8 cellular contexts compared by ENCODE assay signal in the genomic region with DNA sequence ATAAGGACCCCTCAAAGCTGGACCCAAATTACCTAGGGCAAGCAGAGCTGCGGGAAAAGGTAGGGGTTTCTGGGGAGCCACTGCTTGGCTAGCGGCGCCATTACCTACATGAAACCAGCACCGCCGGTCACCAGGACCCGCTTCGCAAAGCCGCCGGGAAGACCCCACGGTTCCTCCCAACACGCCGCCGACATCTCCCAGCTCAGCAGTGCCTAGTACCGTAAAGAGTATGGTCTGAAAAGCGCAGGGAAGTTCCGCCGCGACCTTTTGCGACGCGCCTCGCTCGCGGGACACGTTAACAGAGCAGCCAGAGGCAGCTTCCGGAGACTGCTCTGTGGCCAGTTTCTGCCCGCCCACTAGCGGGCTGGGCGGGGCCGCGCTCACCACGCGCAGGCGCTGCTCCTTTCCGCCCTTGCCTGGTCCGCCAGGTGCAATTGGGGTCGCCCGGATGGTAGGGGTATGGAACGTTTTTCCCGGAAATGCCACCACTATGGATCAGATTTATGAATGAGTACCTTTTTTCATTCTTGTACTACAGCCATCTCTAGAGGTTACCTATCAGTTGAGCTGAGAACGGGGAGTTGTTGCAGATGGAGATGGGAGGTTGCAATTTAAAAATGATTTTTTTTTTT. TPM values are rescaled to one million over a fixed set of nuclear protein-coding genes. Genes with fewer than 3 reads are reported as not detected.
DNase-seq lines count a peak whose midpoint lies in the region; ATAC-seq and TF ChIP-seq lines count a peak whose summit lies in the region.

A gene with protein sequence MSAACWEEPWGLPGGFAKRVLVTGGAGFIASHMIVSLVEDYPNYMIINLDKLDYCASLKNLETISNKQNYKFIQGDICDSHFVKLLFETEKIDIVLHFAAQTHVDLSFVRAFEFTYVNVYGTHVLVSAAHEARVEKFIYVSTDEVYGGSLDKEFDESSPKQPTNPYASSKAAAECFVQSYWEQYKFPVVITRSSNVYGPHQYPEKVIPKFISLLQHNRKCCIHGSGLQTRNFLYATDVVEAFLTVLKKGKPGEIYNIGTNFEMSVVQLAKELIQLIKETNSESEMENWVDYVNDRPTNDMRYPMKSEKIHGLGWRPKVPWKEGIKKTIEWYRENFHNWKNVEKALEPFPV (minus strand): TSS at position 210 of the 632 bp plus-strand sequence. CDS start 16 bp downstream, at position 194.

- H3K27ac ChIP-seq in SK-N-SH (ENCODE audit: low read depth in 2 of 2, low read length in 1 of 2) (peak within 1 kb of the TSS; percentile 55 to 87; a peak in 3 of 4 replicates), gastroesophageal sphincter (peak within 1 kb of the TSS; percentile 72 to 86 (median 83)), substantia nigra (ENCODE audit: low read depth, low read length, poor library complexity, severe bottlenecking) (peak within 1 kb of the TSS; percentile 63)

- POLR2A ChIA-PET in SK-N-SH (lab: Yijun Ruan, JAX): interaction anchor here (0.7 to 1.5 kb wide), 5 partner anchors 9 to 765 kb away, joined by 3 to 22 read pairs (median 3); no protein-coding TSS in a partner anchor

- DNase-seq in NCI-H1092 (lab: John Stamatoyannopoulos, UW) (peak; percentile 92), SK-N-SH (peak; percentile 91), non-pigmented ciliary epithelial cell (ENCODE audit: low read depth) (peak; percentile 65), substantia nigra (lab: John Stamatoyannopoulos, UW) (peak; percentile 31 to 91 (median 77))
- DNase-seq in activated naive CD4-positive, alpha-beta T cell treated with anti-CD3 and anti-CD28 coated beads, Interleukin-2, amount 10 ng/mL, durations not matched to agents 7 days and 5 days: peak; percentile 93

- H3K27me3 ChIP-seq in SK-N-SH (ENCODE audit: insufficient read depth) (no peaks in the 10 kb centered on the region), gastroesophageal sphincter (no peaks in the 10 kb centered on the region)

- peaks cover 40% of the 10 kb centered on the region; the same call in 1 of the 2 replicates for H3K79me2 ChIP-seq in SK-N-SH (ENCODE audit: insufficient read depth)

- no peaks in the 10 kb centered on the region for H4K20me1 ChIP-seq in SK-N-SH (ENCODE audit: insufficient read depth)

- no peaks in the 10 kb centered on the region for H3K27me3 Mint-ChIP-seq in activated naive CD4-positive, alpha-beta T cell treated with anti-CD3 and anti-CD28 coated beads, Interleukin-2, amount 10 ng/mL, durations not matched to agents 7 days and 5 days

- peak within 1 kb of the TSS; percentile 92 for H3K27ac Mint-ChIP-seq in activated naive CD4-positive, alpha-beta T cell treated with anti-CD3 and anti-CD28 coated beads, Interleukin-2, amount 10 ng/mL, durations not matched to agents 7 days and 5 days

- H3K4me1 ChIP-seq in SK-N-SH (ENCODE audit: control insufficient read depth in 1 of 2, insufficient read depth in 2 of 2, low read depth in 1 of 2, low read length in 1 of 2) (peaks cover 0 to 14% of the 10 kb centered on the region in 2 experiments; a peak in 3 of 4 replicates), gastroesophageal sphincter (peaks cover 5 to 34% (median 14%) of the 10 kb centered on the region in 3 donors)

- peaks cover 45% of the 10 kb centered on the region for H3K4me1 Mint-ChIP-seq in activated naive CD4-positive, alpha-beta T cell treated with anti-CD3 and anti-CD28 coated beads, Interleukin-2, amount 10 ng/mL, durations not matched to agents 7 days and 5 days

- H3K4me3 ChIP-seq in GM08714 (ENCODE audit: low read length) (peak within 1 kb of the TSS; percentile 90), SK-N-SH (ENCODE audit: low read depth in 2 of 2, low read length in 1 of 2) (peak within 1 kb of the TSS; percentile 81 to 96), gastroesophageal sphincter (peak within 1 kb of the TSS; percentile 67 to 100)

- H3K9me2 ChIP-seq in SK-N-SH: no peaks in the 10 kb centered on the region

- CTCF ChIA-PET in SK-N-SH (lab: Yijun Ruan, JAX): interaction anchor here (0.8 to 1.8 kb wide), 3 partner anchors 18 to 161 kb away, joined by 3 to 4 read pairs (median 4); no protein-coding TSS in a partner anchor
- CTCF ChIA-PET in activated naive CD4-positive, alpha-beta T cell treated with anti-CD3 and anti-CD28 coated beads, Interleukin-2, amount 10 ng/mL, durations not matched to agents 7 days and 5 days (lab: Charles Lee): interaction anchor here (0.8 to 2.1 kb wide), 6 partner anchors 9 to 160 kb away, joined by 3 to 12 read pairs (median 6); no protein-coding TSS in a partner anchor

- peak within 1 kb of the TSS; percentile 84 for H3K9ac ChIP-seq in SK-N-SH

- peak within 1 kb of the TSS; percentile 83 for H3K4me2 ChIP-seq in SK-N-SH

- peaks cover 22% of the 10 kb centered on the region for H3K36me3 Mint-ChIP-seq in activated naive CD4-positive, alpha-beta T cell treated with anti-CD3 and anti-CD28 coated beads, Interleukin-2, amount 10 ng/mL, durations not matched to agents 7 days and 5 days

- H2AFZ ChIP-seq in SK-N-SH (ENCODE audit: low read depth): peak within 1 kb of the TSS; percentile 98

- H3K4me3 Mint-ChIP-seq in activated naive CD4-positive, alpha-beta T cell treated with anti-CD3 and anti-CD28 coated beads, Interleukin-2, amount 10 ng/mL, durations not matched to agents 7 days and 5 days: peak within 1 kb of the TSS; percentile 95

- no peaks in the 10 kb centered on the region for H3F3A ChIP-seq in SK-N-SH (replicated peaks; ENCODE audit: insufficient read depth)

- TF ChIP-seq POLR2A in gastroesophageal sphincter (IDR thresholded peaks at IDR 0.05): peak; percentile 45 to 67

- TF ChIP-seq EP300 in SK-N-SH (IDR thresholded peaks at IDR 0.05; ENCODE audit: borderline replicate concordance in 1 of 2, low read depth in 1 of 2, low read length in 1 of 2) (peak; percentile 11 to 38; a peak in 1 of 4 replicates), gastroesophageal sphincter (IDR thresholded peaks at IDR 0.05) (no peak)

- H3K9me3 ChIP-seq in SK-N-SH (no peaks in the 10 kb centered on the region), gastroesophageal sphincter (no peaks in the 10 kb centered on the region)

- peaks cover 6% of the 10 kb centered on the region for H3K9me3 Mint-ChIP-seq in activated naive CD4-positive, alpha-beta T cell treated with anti-CD3 and anti-CD28 coated beads, Interleukin-2, amount 10 ng/mL, durations not matched to agents 7 days and 5 days

- ATAC-seq in HG02588 (IDR thresholded peaks at IDR 0.05; ENCODE audit: unreplicated experiment) (peak; percentile 97), gastroesophageal sphincter (peak; percentile 99)

- under 1% methylated on average over 28 of the region's 41 CpGs for WGBS in SK-N-SH (ENCODE audit: low lambda C conversion rate)
- 0% methylated on average over 1 of the region's 41 CpGs for WGBS in gastroesophageal sphincter (ENCODE audit: low coverage in 1 of 2), 2 donors

- no peak for TF ChIP-seq CTCF in SK-N-SH (IDR thresholded peaks at IDR 0.05)
- TF ChIP-seq CTCF in gastroesophageal sphincter (IDR thresholded peaks at IDR 0.05): peak in 1 of 4 experiments; percentile 64

- H3K36me3 ChIP-seq in SK-N-SH (replicated peaks in 1 of 2; ENCODE audit: control insufficient read depth in 1 of 2, insufficient read depth in 2 of 2, low read length in 1 of 2) (peaks cover 11 to 12% of the 10 kb centered on the region in 2 experiments), gastroesophageal sphincter (peaks cover 0 to 21% of the 10 kb centered on the region in 2 donors)

- 0 out of 2 replicates have a peak, but pooled peaks have one; percentile 5 for TF ChIP-seq RAD21 in SK-N-SH (IDR thresholded peaks at IDR 0.05; ENCODE audit: low read length)

TF ChIP-seq in SK-N-SH, 30 proteins besides CTCF, POLR2A, EP300 and RAD21 (continues in another document):
- peak; percentile 80 for TF ChIP-seq YY1 (IDR thresholded peaks at IDR 0.05; ENCODE audit: low read depth)
- TF ChIP-seq GABPA (IDR thresholded peaks at IDR 0.05; ENCODE audit: low read depth): peak; percentile 62
- TF ChIP-seq POLR2AphosphoS5 (IDR thresholded peaks at IDR 0.05; ENCODE audit: low read depth, low read length): peak; percentile 97
- no peak for TF ChIP-seq FOXM1 (IDR thresholded peaks at IDR 0.05; ENCODE audit: low read depth)
- TF ChIP-seq TCF12 (IDR thresholded peaks at IDR 0.05): 0 out of 2 replicates have a peak, but pooled peaks have one; percentile 12
- TF ChIP-seq, protein P1, sequence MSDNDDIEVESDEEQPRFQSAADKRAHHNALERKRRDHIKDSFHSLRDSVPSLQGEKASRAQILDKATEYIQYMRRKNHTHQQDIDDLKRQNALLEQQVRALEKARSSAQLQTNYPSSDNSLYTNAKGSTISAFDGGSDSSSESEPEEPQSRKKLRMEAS (IDR thresholded peaks at IDR 0.05; ENCODE audit: low read depth): peak; percentile 77; the same call in 1 of the 2 replicates
- peak; percentile 47; the same call in 1 of the 2 replicates for TF ChIP-seq RCOR1 (IDR thresholded peaks at IDR 0.05; ENCODE audit: low read length)
- TF ChIP-seq TAF1 (IDR thresholded peaks at IDR 0.05; ENCODE audit: borderline replicate concordance, low read depth, low read length): peak; percentile 94
- peak; percentile 73 for TF ChIP-seq ELF1 (IDR thresholded peaks at IDR 0.05)
- TF ChIP-seq CHD2 (IDR thresholded peaks at IDR 0.05; ENCODE audit: low read length, partially characterized antibody): peak; percentile 95
- TF ChIP-seq, protein P2, sequence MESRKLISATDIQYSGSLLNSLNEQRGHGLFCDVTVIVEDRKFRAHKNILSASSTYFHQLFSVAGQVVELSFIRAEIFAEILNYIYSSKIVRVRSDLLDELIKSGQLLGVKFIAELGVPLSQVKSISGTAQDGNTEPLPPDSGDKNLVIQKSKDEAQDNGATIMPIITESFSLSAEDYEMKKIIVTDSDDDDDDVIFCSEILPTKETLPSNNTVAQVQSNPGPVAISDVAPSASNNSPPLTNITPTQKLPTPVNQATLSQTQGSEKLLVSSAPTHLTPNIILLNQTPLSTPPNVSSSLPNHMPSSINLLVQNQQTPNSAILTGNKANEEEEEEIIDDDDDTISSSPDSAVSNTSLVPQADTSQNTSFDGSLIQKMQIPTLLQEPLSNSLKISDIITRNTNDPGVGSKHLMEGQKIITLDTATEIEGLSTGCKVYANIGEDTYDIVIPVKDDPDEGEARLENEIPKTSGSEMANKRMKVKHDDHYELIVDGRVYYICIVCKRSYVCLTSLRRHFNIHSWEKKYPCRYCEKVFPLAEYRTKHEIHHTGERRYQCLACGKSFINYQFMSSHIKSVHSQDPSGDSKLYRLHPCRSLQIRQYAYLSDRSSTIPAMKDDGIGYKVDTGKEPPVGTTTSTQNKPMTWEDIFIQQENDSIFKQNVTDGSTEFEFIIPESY (IDR thresholded peaks at IDR 0.05; ENCODE audit: borderline replicate concordance, low read depth): peak; percentile 93
- TF ChIP-seq FOSL2 (IDR thresholded peaks at IDR 0.05; ENCODE audit: borderline replicate concordance, low read depth): no peak
- TF ChIP-seq NRF1 (IDR thresholded peaks at IDR 0.05; ENCODE audit: low read depth, low read length): peak; percentile 90
- no peak for TF ChIP-seq EZH2phosphoT487 (IDR thresholded peaks at IDR 0.05; ENCODE audit: borderline replicate concordance, low read depth)

RNA-seq across cellular contexts. Expression of the gene that starts here (rescaled TPM):
- 8.2 and 12.2 TPM in 2 replicates for polyA plus RNA-seq in SK-N-SH (2012; rRNA removed)
- 13.2 and 15.8 TPM in 2 replicates for polyA plus RNA-seq in SK-N-SH (2012; cell fraction: cytosol; rRNA removed)
- polyA plus RNA-seq in SK-N-SH (2012; cell fraction: nucleus; rRNA removed): 5.6 and 12.7 TPM in 2 replicates
- total RNA-seq in gastroesophageal sphincter: 10 to 100 TPM in 3 of 4 donors, 1 to 10 TPM in 1; 6.8 to 11.4 (median 10.4) TPM

Comparison
In these comparisons a context has a peak if more than half of its experiments do, and no peak if none do; other contexts are left out.
1. Peak in every context shown above with its lines: DNase-seq, ATAC-seq, H3K4me3 ChIP-seq and H3K27ac ChIP-seq.